Comparison of ENCODE assay signal across 8 cellular contexts in the genomic region with DNA sequence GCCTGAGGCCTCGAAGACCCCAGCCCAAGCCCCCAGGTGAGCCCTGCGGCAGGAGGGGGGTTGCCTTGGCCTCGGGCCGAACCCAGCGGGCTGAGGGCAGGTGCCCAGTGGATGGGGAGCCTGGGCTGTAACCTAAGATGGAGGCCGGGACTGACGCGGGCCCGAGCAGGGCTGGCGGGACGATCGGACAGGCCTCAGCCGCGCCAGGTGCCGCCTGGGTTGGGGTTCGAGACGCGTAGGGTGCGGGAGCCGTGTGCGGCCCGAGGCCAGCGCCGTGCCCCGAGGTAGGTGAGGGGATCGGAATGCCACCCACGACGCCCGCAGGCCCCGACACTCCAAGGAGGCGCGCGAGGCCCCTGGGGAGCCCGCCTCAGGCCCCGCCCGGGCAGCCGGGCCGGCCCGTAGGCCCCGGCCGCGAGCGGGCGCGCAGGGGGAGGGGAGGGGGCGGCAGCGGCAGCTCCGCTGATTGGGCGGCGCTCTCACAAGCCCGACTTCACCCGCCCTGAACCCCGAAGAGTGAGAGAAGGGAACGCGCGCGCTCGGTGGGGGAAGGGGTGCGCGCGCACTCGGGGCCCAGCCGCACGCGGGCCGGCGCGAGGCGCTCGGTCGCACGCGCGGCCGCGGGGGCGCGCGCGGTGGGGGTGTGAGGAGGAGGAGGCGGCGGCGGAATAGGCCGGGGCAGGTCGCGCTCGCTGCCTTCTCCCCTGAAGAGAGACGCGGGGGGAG. TPM values are rescaled to one million over a fixed set of nuclear protein-coding genes. Genes with fewer than 3 reads are reported as not detected.
DNase-seq lines count a peak whose midpoint lies in the region; ATAC-seq, FAIRE-seq and TF ChIP-seq lines count a peak whose summit lies in the region.

A gene with protein sequence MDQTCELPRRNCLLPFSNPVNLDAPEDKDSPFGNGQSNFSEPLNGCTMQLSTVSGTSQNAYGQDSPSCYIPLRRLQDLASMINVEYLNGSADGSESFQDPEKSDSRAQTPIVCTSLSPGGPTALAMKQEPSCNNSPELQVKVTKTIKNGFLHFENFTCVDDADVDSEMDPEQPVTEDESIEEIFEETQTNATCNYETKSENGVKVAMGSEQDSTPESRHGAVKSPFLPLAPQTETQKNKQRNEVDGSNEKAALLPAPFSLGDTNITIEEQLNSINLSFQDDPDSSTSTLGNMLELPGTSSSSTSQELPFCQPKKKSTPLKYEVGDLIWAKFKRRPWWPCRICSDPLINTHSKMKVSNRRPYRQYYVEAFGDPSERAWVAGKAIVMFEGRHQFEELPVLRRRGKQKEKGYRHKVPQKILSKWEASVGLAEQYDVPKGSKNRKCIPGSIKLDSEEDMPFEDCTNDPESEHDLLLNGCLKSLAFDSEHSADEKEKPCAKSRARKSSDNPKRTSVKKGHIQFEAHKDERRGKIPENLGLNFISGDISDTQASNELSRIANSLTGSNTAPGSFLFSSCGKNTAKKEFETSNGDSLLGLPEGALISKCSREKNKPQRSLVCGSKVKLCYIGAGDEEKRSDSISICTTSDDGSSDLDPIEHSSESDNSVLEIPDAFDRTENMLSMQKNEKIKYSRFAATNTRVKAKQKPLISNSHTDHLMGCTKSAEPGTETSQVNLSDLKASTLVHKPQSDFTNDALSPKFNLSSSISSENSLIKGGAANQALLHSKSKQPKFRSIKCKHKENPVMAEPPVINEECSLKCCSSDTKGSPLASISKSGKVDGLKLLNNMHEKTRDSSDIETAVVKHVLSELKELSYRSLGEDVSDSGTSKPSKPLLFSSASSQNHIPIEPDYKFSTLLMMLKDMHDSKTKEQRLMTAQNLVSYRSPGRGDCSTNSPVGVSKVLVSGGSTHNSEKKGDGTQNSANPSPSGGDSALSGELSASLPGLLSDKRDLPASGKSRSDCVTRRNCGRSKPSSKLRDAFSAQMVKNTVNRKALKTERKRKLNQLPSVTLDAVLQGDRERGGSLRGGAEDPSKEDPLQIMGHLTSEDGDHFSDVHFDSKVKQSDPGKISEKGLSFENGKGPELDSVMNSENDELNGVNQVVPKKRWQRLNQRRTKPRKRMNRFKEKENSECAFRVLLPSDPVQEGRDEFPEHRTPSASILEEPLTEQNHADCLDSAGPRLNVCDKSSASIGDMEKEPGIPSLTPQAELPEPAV (N-terminal part only) (plus strand): TSS at position 655 of the 726 bp plus-strand sequence. CDS start 1,331 bp downstream, outside the sequence.

- peaks cover 45% of the 10 kb centered on the region for H3K4me1 Mint-ChIP-seq in T-helper 1 cell treated with Interleukin-12 subunit alpha and Interleukin-12 subunit beta and Interleukin-4 antibody, amounts not matched to agents 30 μg/mL and 1 μg/mL, for 36 hours (ENCODE audit: low read depth)

- peak within 1 kb of the TSS; percentile 87 for H3K4me3 Mint-ChIP-seq in T-helper 1 cell treated with Interleukin-12 subunit alpha and Interleukin-12 subunit beta and Interleukin-4 antibody, amounts not matched to agents 30 μg/mL and 1 μg/mL, for 36 hours

- peak within 1 kb of the TSS; percentile 84 for H3K27ac Mint-ChIP-seq in T-helper 1 cell treated with Interleukin-12 subunit alpha and Interleukin-12 subunit beta and Interleukin-4 antibody, amounts not matched to agents 30 μg/mL and 1 μg/mL, for 36 hours

- peak; percentile 82 for DNase-seq in EH (ENCODE audit: low read depth)
- DNase-seq in KG1 (lab: John Stamatoyannopoulos, UW): peak; percentile 54
- DNase-seq in right atrium auricular region (ENCODE audit: low spot score): peak; percentile 90
- peak; percentile 94 for DNase-seq in putamen (ENCODE audit: low spot score)
- DNase-seq in urothelium cell line (ENCODE audit: low spot score): peak; percentile 91

- FAIRE-seq in urothelium cell line (lab: Jason Lieb, UNC): no peak

- H3K4me3 ChIP-seq in right atrium auricular region: peak within 1 kb of the TSS; percentile 74 to 76

- peaks cover 26% of the 10 kb centered on the region for H3K36me3 ChIP-seq in right atrium auricular region

- ATAC-seq in GM21576 (IDR thresholded peaks at IDR 0.05; ENCODE audit: unreplicated experiment): peak; percentile 53

- H3K9me3 Mint-ChIP-seq in T-helper 1 cell treated with Interleukin-12 subunit alpha and Interleukin-12 subunit beta and Interleukin-4 antibody, amounts not matched to agents 30 μg/mL and 1 μg/mL, for 36 hours: no peaks in the 10 kb centered on the region

- H3K9me3 ChIP-seq in right atrium auricular region: no peaks in the 10 kb centered on the region

- peaks cover 15% of the 10 kb centered on the region for H3K36me3 Mint-ChIP-seq in T-helper 1 cell treated with Interleukin-12 subunit alpha and Interleukin-12 subunit beta and Interleukin-4 antibody, amounts not matched to agents 30 μg/mL and 1 μg/mL, for 36 hours (ENCODE audit: low read depth)

- H3K27me3 Mint-ChIP-seq in T-helper 1 cell treated with Interleukin-12 subunit alpha and Interleukin-12 subunit beta and Interleukin-4 antibody, amounts not matched to agents 30 μg/mL and 1 μg/mL, for 36 hours (ENCODE audit: low read depth): no peaks in the 10 kb centered on the region

- peaks cover 0 to 46% of the 10 kb centered on the region in 2 donors for H3K4me1 ChIP-seq in right atrium auricular region

- H3K27ac ChIP-seq in angular gyrus (ENCODE audit: low read depth, low read length) (peak within 1 kb of the TSS; percentile 99), right atrium auricular region (peak within 1 kb of the TSS; percentile 91 to 96)

- no peak for TF ChIP-seq CTCF in right atrium auricular region (IDR thresholded peaks at IDR 0.05)

- H3K27me3 ChIP-seq in right atrium auricular region: no peaks in the 10 kb centered on the region

RNA-seq across cellular contexts. Expression of the gene that starts here (rescaled TPM):
- 10 to 100 TPM; 25.4 to 26.7 TPM for total RNA-seq in right atrium auricular region

Comparison
In these comparisons a context has a peak if more than half of its experiments do, and no peak if none do; other contexts are left out.
1. Peak in every context shown above with its lines: DNase-seq, ATAC-seq, H3K4me3 ChIP-seq and H3K27ac ChIP-seq.